Comparison of ENCODE assay signal across 8 cellular contexts in genomic region chr9:120892748-120893584, GRCh38. TPM values are rescaled to one million over a fixed set of nuclear protein-coding genes. Genes with fewer than 3 reads are reported as not detected.
DNase-seq lines count a peak whose midpoint lies in the region; ATAC-seq and TF ChIP-seq lines count a peak whose summit lies in the region.

No MANE protein-coding gene starts in this region.

- H4K20me1 ChIP-seq in IMR-90 (ENCODE audit: insufficient read depth, low read length) (no peaks in the 10 kb centered on the region; the same call in 1 of the 2 replicates), mammary epithelial cell (ENCODE audit: insufficient read depth, low read length) (no peaks in the 10 kb centered on the region)

- peak; percentile 70 for DNase-seq in GM10248 (ENCODE audit: extremely low spot score)
- DNase-seq in IMR-90 = peak; percentile 94
- peak; percentile 95 for DNase-seq in SW480 (ENCODE audit: low spot score)
- peak; percentile 91 for DNase-seq in mammary epithelial cell
- DNase-seq in retina = peak; percentile 31
- no peak for DNase-seq in heart right ventricle
- DNase-seq in amniotic stem cell (lab: John Stamatoyannopoulos, UW) = no peak

- POLR2A ChIA-PET in GM10248 (lab: Yijun Ruan, JAX) = interaction anchor here (0.6 to 2.0 kb wide), 5 partner anchors 9 to 180 kb away, joined by 3 to 8 read pairs (median 3); no protein-coding TSS in a partner anchor
- POLR2A ChIA-PET in IMR-90 (lab: Charles Lee; ENCODE audit: unreplicated experiment) = no interaction called here

- H3K4me2 ChIP-seq in IMR-90 (ENCODE audit: low read depth, low read length) (no peak overlapping the region), mammary epithelial cell (ENCODE audit: insufficient read depth, low read depth, low read length) (peak overlapping the region; percentile 55)

- H2AFZ ChIP-seq in IMR-90 (replicated peaks; ENCODE audit: low read length, poor library complexity) = peak overlapping the region; percentile 15
- H2AFZ ChIP-seq in mammary epithelial cell (ENCODE audit: low read depth, low read length) = no peak overlapping the region

- no peak overlapping the region for H4K8ac ChIP-seq in IMR-90 (ENCODE audit: low read depth in 2 of 2, low read length in 2 of 2)

- H3K56ac ChIP-seq in IMR-90 (ENCODE audit: extremely low read depth, insufficient read depth, low read length) = no peak overlapping the region

- no peaks in the 10 kb centered on the region for H3K79me2 ChIP-seq in mammary epithelial cell (ENCODE audit: insufficient read depth, low read length)

- intact Hi-C loops in IMR-90 (cut with micrococcal nuclease) (no loop called here), mammary epithelial cell (cut with micrococcal nuclease) (no loop called here), heart right ventricle (cut with DNase I) (no loop called here)

- H3K4ac ChIP-seq in IMR-90 (ENCODE audit: low read depth, low read length) = 0 out of 2 replicates have a peak overlapping the region, but pooled peaks have one; percentile 14

- H2BK15ac ChIP-seq in IMR-90 (ENCODE audit: low read depth, low read length) = no peak overlapping the region

- dilution Hi-C loops in IMR-90 (cut with HindIII; ENCODE audit: low sequenced_read_pairs, unreplicated experiment) (no loop called here), mammary epithelial cell (cut with HindIII; ENCODE audit: low sequenced_read_pairs) (no loop called here)

- no peak overlapping the region for H3K23ac ChIP-seq in IMR-90 (ENCODE audit: low read depth, low read length)

- no peak overlapping the region for H3K18ac ChIP-seq in IMR-90 (ENCODE audit: low read depth, low read length)

- no peak overlapping the region; the same call in 1 of the 2 replicates for H3K14ac ChIP-seq in IMR-90 (replicated peaks; ENCODE audit: low read depth, low read length)

- H3K9ac ChIP-seq in IMR-90 (ENCODE audit: low read depth, low read length) (no peak overlapping the region), mammary epithelial cell (ENCODE audit: insufficient read depth, low read length) (no peak overlapping the region)

- TF ChIP-seq RAD21 in IMR-90 (IDR thresholded peaks at IDR 0.05; ENCODE audit: low read length) = no peak

- H3K36me3 ChIP-seq in IMR-90 (ENCODE audit: control insufficient read depth, insufficient read depth, low read length) = no peaks in the 10 kb centered on the region
- H3K36me3 ChIP-seq in mammary epithelial cell (ENCODE audit: insufficient read depth, low read length) = no peaks in the 10 kb centered on the region
- no peaks in the 10 kb centered on the region for H3K36me3 ChIP-seq in heart right ventricle

- BruUV-seq in IMR-90 (replicated peaks; lab: Mats Ljungman, UMichigan) (no TSS peak), mammary epithelial cell (replicated peaks; lab: Mats Ljungman, UMichigan) (no TSS peak)

- H3K27ac ChIP-seq in IMR-90 (ENCODE audit: insufficient read depth, low read length) (no peak overlapping the region), mammary epithelial cell (ENCODE audit: insufficient read depth, low read depth, low read length) (no peak overlapping the region), heart right ventricle (peak overlapping the region in 1 of 10 donors; percentile 81)

- ATAC-seq in GM21576 (IDR thresholded peaks at IDR 0.05; ENCODE audit: unreplicated experiment) (peak; percentile 57), IMR-90 (ENCODE audit: low read depth) (peak; percentile 47; the same call in 1 of the 2 replicates), heart right ventricle (no peak)

- H2BK5ac ChIP-seq in IMR-90 (ENCODE audit: low read depth, low read length, poor library complexity, severe bottlenecking) = no peak overlapping the region

- H3K4me1 ChIP-seq in IMR-90 (ENCODE audit: control insufficient read depth, insufficient read depth, low read length) (no peaks in the 10 kb centered on the region), mammary epithelial cell (ENCODE audit: insufficient read depth, low read length) (peaks cover 18% of the 10 kb centered on the region), heart right ventricle (peaks cover 2 to 51% (median 13%) of the 10 kb centered on the region in 9 donors)

- peak overlapping the region; percentile 52; the same call in 1 of the 2 replicates for H2AK5ac ChIP-seq in IMR-90 (ENCODE audit: low read depth, low read length)

- no peak for TF ChIP-seq POLR2A in IMR-90 (IDR thresholded peaks at IDR 0.05; ENCODE audit: low read depth, low read length)

- H2BK120ac ChIP-seq in IMR-90 (ENCODE audit: low read depth, low read length) = no peak overlapping the region

- no peak overlapping the region for H4K91ac ChIP-seq in IMR-90 (ENCODE audit: insufficient read depth, low read depth, low read length)

- H3K9me3 ChIP-seq in IMR-90 (ENCODE audit: control insufficient read depth, insufficient read depth, low read length) = no peaks in the 10 kb centered on the region
- H3K9me3 ChIP-seq in mammary epithelial cell (replicated peaks; ENCODE audit: insufficient read depth, low read length) = no peaks in the 10 kb centered on the region
- no peaks in the 10 kb centered on the region for H3K9me3 ChIP-seq in heart right ventricle

- H4K5ac ChIP-seq in IMR-90 (ENCODE audit: low read depth, low read length) = no peak overlapping the region

- H3K27me3 ChIP-seq in IMR-90 (ENCODE audit: control insufficient read depth, insufficient read depth, low read length) (peaks cover 2% of the 10 kb centered on the region; the same call in 1 of the 2 replicates), mammary epithelial cell (ENCODE audit: insufficient read depth, low read length) (peaks cover 3% of the 10 kb centered on the region), heart right ventricle (no peaks in the 10 kb centered on the region)

- no peak for TF ChIP-seq CTCF in GM10248 (IDR thresholded peaks at IDR 0.05; ENCODE audit: control extremely low read depth, extremely low read depth, low read depth, missing control alignments)
- no peak for TF ChIP-seq CTCF in IMR-90 (conservative IDR thresholded peaks at IDR 0.05; ENCODE audit: low read depth, low read length)
- TF ChIP-seq CTCF in mammary epithelial cell (conservative IDR thresholded peaks at IDR 0.05 in 1 of 2, IDR thresholded peaks at IDR 0.05 in 1 of 2; ENCODE audit: extremely low read depth in 1 of 2, insufficient read depth in 1 of 2, low read depth in 1 of 2, low read length in 2 of 2) = no peak
- no peak for TF ChIP-seq CTCF in heart right ventricle (IDR thresholded peaks at IDR 0.05)

- CTCF ChIA-PET in GM10248 (lab: Yijun Ruan, JAX) (interaction anchor here (0.6 to 1.7 kb wide), 5 partner anchors 9 to 67 kb away, joined by 3 read pairs; no protein-coding TSS in a partner anchor), IMR-90 (lab: Yijun Ruan, JAX) (interaction anchor here (1.0 kb wide), 1 partner anchor 9 kb away, joined by 3 read pairs; no protein-coding TSS in a partner anchor), mammary epithelial cell (lab: Charles Lee; ENCODE audit: low non-redundant PET) (no interaction called here)

- H3K4me3 ChIP-seq in IMR-90 (ENCODE audit: insufficient read depth, low read depth, low read length) = no peak overlapping the region
- H3K4me3 ChIP-seq in mammary epithelial cell (replicated peaks in 1 of 3; ENCODE audit: insufficient read depth in 1 of 3, low read depth in 2 of 3, low read length in 3 of 3) = no peak overlapping the region
- H3K4me3 ChIP-seq in heart right ventricle = no peak overlapping the region

- in situ Hi-C loops in IMR-90 (cut with MboI; ENCODE audit: low sequenced_read_pairs) = no loop called here
- in situ Hi-C loops in mammary epithelial cell (cut with MboI; ENCODE audit: low sequenced_read_pairs in 2 of 2) = no loop called here

- peak overlapping the region; percentile 33 for H2AK9ac ChIP-seq in IMR-90 (replicated peaks; ENCODE audit: low read depth, low read length, poor library complexity)

- H3K79me1 ChIP-seq in IMR-90 (ENCODE audit: low read depth in 1 of 2, low read length in 2 of 2) = no peaks in the 10 kb centered on the region

- no peak overlapping the region for H2BK20ac ChIP-seq in IMR-90 (ENCODE audit: low read depth, low read length)

- no peaks in the 10 kb centered on the region for H3K9me1 ChIP-seq in IMR-90 (ENCODE audit: insufficient read depth, low read length)

- WGBS in IMR-90 (ENCODE audit: extremely low coverage in 2 of 2, insufficient read length in 1 of 2), 2 experiments = 100% methylated on average over 1 of the region's 5 CpGs; no CpG with 5 or more reads in 1 of the 2 experiments
- 62% methylated on average over 5 of the region's 5 CpGs for WGBS in mammary epithelial cell (ENCODE audit: low coverage, missing lambda C conversion rate)
- 83 to 86% methylated on average over 5 of the region's 5 CpGs for WGBS in heart right ventricle, 2 donors

TF ChIP-seq in IMR-90, 13 proteins besides CTCF, POLR2A, EP300 and RAD21:
- TF ChIP-seq RCOR1 (IDR thresholded peaks at IDR 0.05; ENCODE audit: insufficient replicate concordance, low read length) (peak; percentile 87), RFX5 (IDR thresholded peaks at IDR 0.05; ENCODE audit: low read depth, low read length) (no peak)

RNA-seq across cellular contexts. Expression of gene PHF19, which starts 16.0 kb away (rescaled TPM):
- total RNA-seq in IMR-90 (2012; rRNA removed) (36.1 and 37.6 TPM in 2 replicates), mammary epithelial cell (10 to 100 TPM in 1 of 2 donors, 1 to 10 TPM in 1; 4.3 to 52.9 TPM), heart right ventricle (10 to 100 TPM in 8 of 10 donors, 1 to 10 TPM in 2; 9.2 to 24.0 (median 13.4) TPM)
- polyA plus RNA-seq in IMR-90 (2012; rRNA removed) (55.6 and 56.9 TPM in 2 replicates), mammary epithelial cell (60.9 TPM), heart right ventricle (10 to 100 TPM; 10.2 to 12.5 TPM)
- 52.9 and 59.9 TPM in 2 replicates for polyA plus RNA-seq in IMR-90 (2012; cell fraction: cytosol; rRNA removed)
- 37.1 and 52.4 TPM in 2 replicates for polyA plus RNA-seq in IMR-90 (2012; cell fraction: nucleus; rRNA removed; ENCODE audit: low replicate concordance)
- 47.9 TPM for polyA minus RNA-seq in mammary epithelial cell

RNA-seq across cellular contexts. Expression of gene TRAF1, which starts 33.6 kb away (rescaled TPM):
- total RNA-seq in IMR-90 (2012; rRNA removed) (3.1 and 3.9 TPM in 2 replicates), mammary epithelial cell (1 to 10 TPM in 1 of 2 donors, under 1 TPM in 1; 0.89 to 1.0 TPM), heart right ventricle (1 to 10 TPM; 1.1 to 6.7 (median 1.9) TPM)
- polyA plus RNA-seq in IMR-90 (2012; rRNA removed) (3.7 and 4.1 TPM in 2 replicates), mammary epithelial cell (0.28 TPM), heart right ventricle (1 to 10 TPM; 2.2 to 5.7 TPM)
- 2.0 and 2.9 TPM in 2 replicates for polyA plus RNA-seq in IMR-90 (2012; cell fraction: cytosol; rRNA removed)
- 5.6 and 6.9 TPM in 2 replicates for polyA plus RNA-seq in IMR-90 (2012; cell fraction: nucleus; rRNA removed; ENCODE audit: low replicate concordance)
- not detected for polyA minus RNA-seq in mammary epithelial cell

RNA-seq across cellular contexts. Expression of gene PSMD5, which starts 50.2 kb away (rescaled TPM):
- total RNA-seq in IMR-90 (2012; rRNA removed) (25.6 and 38.9 TPM in 2 replicates), mammary epithelial cell (10 to 100 TPM; 38.2 to 73.0 TPM), heart right ventricle (10 to 100 TPM in 8 of 10 donors, 1 to 10 TPM in 2; 7.7 to 22.8 (median 15.4) TPM)
- polyA plus RNA-seq in IMR-90 (2012; rRNA removed) (23.1 and 26.1 TPM in 2 replicates), mammary epithelial cell (24.9 TPM), heart right ventricle (1 to 10 TPM; 8.0 to 9.4 TPM)
- polyA plus RNA-seq in IMR-90 (2012; cell fraction: cytosol; rRNA removed) = 8.2 and 8.4 TPM in 2 replicates
- polyA plus RNA-seq in IMR-90 (2012; cell fraction: nucleus; rRNA removed; ENCODE audit: low replicate concordance) = 3.0 and 16.9 TPM in 2 replicates
- 11.8 TPM for polyA minus RNA-seq in mammary epithelial cell

Comparison
In these comparisons a context has a peak if more than half of its experiments do, and no peak if none do; other contexts are left out.
1. DNase-seq: peak in GM10248 (single experiment), IMR-90 (single experiment), SW480 (single experiment), mammary epithelial cell (single experiment) and retina (single experiment); none in heart right ventricle (0 of 2) and amniotic stem cell (single experiment).
2. ATAC-seq: peak in GM21576 (single experiment) and IMR-90 (single experiment); none in heart right ventricle (0 of 8).